8 cellular contexts compared by ENCODE assay signal in the genomic region with DNA sequence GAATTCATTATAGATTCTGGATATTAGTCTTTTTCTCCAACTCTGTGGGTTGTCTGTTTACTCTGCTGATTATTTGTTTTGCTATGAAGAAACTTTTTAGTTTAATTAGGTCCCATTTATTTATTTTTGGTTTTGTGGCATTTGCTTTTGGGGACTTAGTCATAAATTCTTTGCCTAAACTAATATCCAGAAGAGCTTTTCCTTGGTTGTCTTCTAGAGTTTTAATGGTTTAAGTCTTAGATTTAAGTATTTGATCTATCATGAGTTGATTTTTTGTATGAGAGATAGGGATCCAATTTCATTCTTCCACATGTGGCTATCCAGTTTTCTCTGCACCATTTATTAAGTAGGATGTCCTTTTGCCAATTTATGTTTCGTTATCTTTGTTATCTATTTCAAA.
"Had no signal": no experiment of that assay in that cellular context is flagged by ENCODE, and none has a peak within 500 bp of the region (broad histone marks: within the 10 kb centered on the region; RNA-seq: fewer than 3 reads in every experiment).

No MANE protein-coding gene starts in this region.

- ATAC-seq: GM12878 had no signal

- H3K4me3 ChIP-seq: GM12878 had no signal

- DNase-seq: GDM1, GF-D8 had no signal

- FAIRE-seq: G401.6, GM12878, GM12891, GM12892, GM18507, GM19239 had no signal
